Comparison of ENCODE assay signal across 18 cellular contexts in genomic region chr1:94275116-94275515, GRCh38.
"Had no signal": no experiment of that assay in that cellular context is flagged by ENCODE, and none has a peak within 500 bp of the region (broad histone marks: within the 10 kb centered on the region; RNA-seq: fewer than 3 reads in every experiment).

No MANE protein-coding gene starts in this region.

- DNase-seq: activated gamma-delta T cell treated with Interleukin-2 at 50 U/mL for 16 hours; activated T-cell treated with anti-CD3 and anti-CD28 coated beads, Interleukin-2, amount 50 U/mL, for 1 hour; anterior cingulate cortex; body of pancreas; foreskin fibroblast; kidney; lower lobe of right lung; natural killer cell; stimulated activated CD4-positive, alpha-beta T cell treated with anti-CD3 and anti-CD28 coated beads, Interleukin-2, amount 100 ng/mL, for 24 hours; T-helper 2 cell; upper lobe of right lung had no signal

- H3K27ac ChIP-seq: body of pancreas, lower lobe of right lung, prostate gland, right atrium auricular region, upper lobe of right lung had no signal

- H3K27ac Mint-ChIP-seq: activated naive CD4-positive, alpha-beta T cell treated with anti-CD3 and anti-CD28 coated beads, Interleukin-2, amount 50 U/mL, for 24 hours; natural killer cell; stimulated activated memory B cell treated with anti-CD40 and anti-IgM and Interleukin-4, amounts not matched to agents 10 μg/mL and 1 μg/mL and 100 μg/mL, for 72 hours had no signal

- H3K36me3 Mint-ChIP-seq: activated naive CD4-positive, alpha-beta T cell treated with anti-CD3 and anti-CD28 coated beads, Interleukin-2, amount 50 U/mL, for 24 hours; natural killer cell; stimulated activated memory B cell treated with anti-CD40 and anti-IgM and Interleukin-4, amounts not matched to agents 10 μg/mL and 1 μg/mL and 100 μg/mL, for 72 hours had no signal

- H3K9me3 Mint-ChIP-seq: activated naive CD4-positive, alpha-beta T cell treated with anti-CD3 and anti-CD28 coated beads, Interleukin-2, amount 50 U/mL, for 24 hours; central memory CD8-positive, alpha-beta T cell; natural killer cell; stimulated activated memory B cell treated with anti-CD40 and anti-IgM and Interleukin-4, amounts not matched to agents 10 μg/mL and 1 μg/mL and 100 μg/mL, for 72 hours had no signal

- H3K9me3 ChIP-seq: body of pancreas, esophagus muscularis mucosa, lower lobe of right lung, prostate gland, right atrium auricular region, upper lobe of right lung had no signal

- FAIRE-seq: colon, kidney had no signal

- H3K4me1 ChIP-seq: body of pancreas, prostate gland, right atrium auricular region, upper lobe of right lung had no signal

- ATAC-seq: body of pancreas; lower lobe of right lung; natural killer cell; stimulated activated memory B cell treated with anti-CD40 and anti-IgM and Interleukin-4, amounts not matched to agents 10 μg/mL and 1 μg/mL and 100 μg/mL, for 72 hours; upper lobe of right lung had no signal

- H3K4me3 ChIP-seq: body of pancreas, esophagus muscularis mucosa, lower lobe of right lung, prostate gland, right atrium auricular region, upper lobe of right lung had no signal

- H3K27me3 ChIP-seq: body of pancreas, esophagus muscularis mucosa, right atrium auricular region, upper lobe of right lung had no signal

- H3K36me3 ChIP-seq: esophagus muscularis mucosa, lower lobe of right lung, prostate gland, right atrium auricular region, upper lobe of right lung had no signal

- H3K4me1 Mint-ChIP-seq: activated naive CD4-positive, alpha-beta T cell treated with anti-CD3 and anti-CD28 coated beads, Interleukin-2, amount 50 U/mL, for 24 hours; central memory CD8-positive, alpha-beta T cell; natural killer cell; stimulated activated memory B cell treated with anti-CD40 and anti-IgM and Interleukin-4, amounts not matched to agents 10 μg/mL and 1 μg/mL and 100 μg/mL, for 72 hours had no signal

- H3K4me3 Mint-ChIP-seq: activated naive CD4-positive, alpha-beta T cell treated with anti-CD3 and anti-CD28 coated beads, Interleukin-2, amount 50 U/mL, for 24 hours; central memory CD8-positive, alpha-beta T cell; natural killer cell; stimulated activated memory B cell treated with anti-CD40 and anti-IgM and Interleukin-4, amounts not matched to agents 10 μg/mL and 1 μg/mL and 100 μg/mL, for 72 hours had no signal
